In genomic region chr13:20193924-20194631, GRCh38 we compare ENCODE assay signal across 9 cellular contexts. TPM values are rescaled to one million over a fixed set of nuclear protein-coding genes. Genes with fewer than 3 reads are reported as not detected.
DNase-seq lines count a peak whose midpoint lies in the region; ATAC-seq and TF ChIP-seq lines count a peak whose summit lies in the region.
"Had no signal": no experiment of that assay in that cellular context is flagged by ENCODE, and none has a peak within 500 bp of the region (broad histone marks: within the 10 kb centered on the region; RNA-seq: fewer than 3 reads in every experiment).

No MANE protein-coding gene starts in this region.

- H4K20me1 ChIP-seq in GM23338 (replicated peaks; ENCODE audit: insufficient read depth), result peaks cover 18% of the 10 kb centered on the region

- no peaks in the 10 kb centered on the region for H3K9me2 ChIP-seq in GM23338 (ENCODE audit: insufficient read depth)

- no peak for TF ChIP-seq CTCF in GM23338 (conservative IDR thresholded peaks at IDR 0.05; ENCODE audit: low read depth in 2 of 2)

- H3F3A ChIP-seq in GM23338 (replicated peaks; ENCODE audit: low read depth), result peaks cover 11% of the 10 kb centered on the region; the same call in 1 of the 2 replicates

- no peaks in the 10 kb centered on the region for H3K36me3 Mint-ChIP-seq in CD4-positive, alpha-beta memory T cell
- H3K36me3 Mint-ChIP-seq in GM23338 (ENCODE audit: low read depth), result no peaks in the 10 kb centered on the region
- H3K36me3 Mint-ChIP-seq in activated naive CD8-positive, alpha-beta T cell treated with anti-CD3 and anti-CD28 coated beads for 36 hours, result no peaks in the 10 kb centered on the region
- H3K36me3 Mint-ChIP-seq in naive thymus-derived CD4-positive, alpha-beta T cell, result no peaks in the 10 kb centered on the region

- intact Hi-C loops in CD4-positive, alpha-beta memory T cell (cut with micrococcal nuclease), result no loop called here
- intact Hi-C loops in naive thymus-derived CD4-positive, alpha-beta T cell (cut with micrococcal nuclease), result loop anchor here (5.0 to 10.0 kb wide), 3 partner anchors 221 to 373 kb away; partner anchors contain the start of gene IFT88 (in 2 of the 2)

- H3K4me1 ChIP-seq in CD4-positive, alpha-beta memory T cell (ENCODE audit: insufficient read depth, low read length), result peaks cover 29% of the 10 kb centered on the region
- H3K4me1 ChIP-seq in GM23338 (ENCODE audit: insufficient read depth), result peaks cover 19% of the 10 kb centered on the region
- peaks cover 11 to 24% of the 10 kb centered on the region in 2 donors for H3K4me1 ChIP-seq in naive thymus-derived CD4-positive, alpha-beta T cell (ENCODE audit: control insufficient read depth in 2 of 2, insufficient read depth in 2 of 2, low read length in 2 of 2)

- CTCF ChIA-PET in CD4-positive, alpha-beta memory T cell (lab: Charles Lee; ENCODE audit: partially characterized antibody), result interaction anchor here (4.6 kb wide), 1 partner anchor 8 kb away, joined by 53 read pairs; no protein-coding TSS in a partner anchor
- CTCF ChIA-PET in naive thymus-derived CD4-positive, alpha-beta T cell (lab: Charles Lee), result no interaction called here

- POLR2A ChIA-PET in CD4-positive, alpha-beta memory T cell (lab: Charles Lee; ENCODE audit: partially characterized antibody), result no interaction called here
- POLR2A ChIA-PET in naive thymus-derived CD4-positive, alpha-beta T cell (lab: Charles Lee), result no interaction called here

- H3K9me3 ChIP-seq in CD4-positive, alpha-beta memory T cell (ENCODE audit: control insufficient read depth in 1 of 2, low read length in 2 of 2), result no peaks in the 10 kb centered on the region
- no peaks in the 10 kb centered on the region for H3K9me3 ChIP-seq in naive thymus-derived CD4-positive, alpha-beta T cell (ENCODE audit: control insufficient read depth in 2 of 3, low read length in 3 of 3)

- peaks cover 48% of the 10 kb centered on the region for H3K27me3 ChIP-seq in CD4-positive, alpha-beta memory T cell (ENCODE audit: insufficient read depth, low read length)
- H3K27me3 ChIP-seq in GM23338 (ENCODE audit: insufficient read depth), result peaks cover 90% of the 10 kb centered on the region
- H3K27me3 ChIP-seq in naive thymus-derived CD4-positive, alpha-beta T cell (ENCODE audit: control insufficient read depth in 2 of 2, insufficient read depth in 2 of 2, low read length in 2 of 2), result peaks cover 27 to 46% of the 10 kb centered on the region in 2 donors

- H2AFZ ChIP-seq in GM23338, result peak overlapping the region; percentile 95; the same call in 1 of the 2 replicates

- DNase-seq in CD4-positive, alpha-beta memory T cell, result peak in 2 of 5 donors; percentile 19 to 28
- peak; percentile 52 for DNase-seq in GM23338 (ENCODE audit: low spot score)
- DNase-seq in activated naive CD8-positive, alpha-beta T cell treated with anti-CD3 and anti-CD28 coated beads for 36 hours, result peak; percentile 10
- peak in 4 of 9 donors; percentile 25 to 37 (median 30) for DNase-seq in naive thymus-derived CD4-positive, alpha-beta T cell
- DNase-seq in HT-29 (ENCODE audit: low spot score), result no peak
- DNase-seq: NCI-H1930 had no signal

- H3K9me3 Mint-ChIP-seq in CD4-positive, alpha-beta memory T cell, result peaks cover 0 to 1% (median 0%) of the 10 kb centered on the region in 8 donors
- H3K9me3 Mint-ChIP-seq in GM23338, result no peaks in the 10 kb centered on the region
- H3K9me3 Mint-ChIP-seq in activated naive CD8-positive, alpha-beta T cell treated with anti-CD3 and anti-CD28 coated beads for 36 hours, result no peaks in the 10 kb centered on the region
- no peaks in the 10 kb centered on the region for H3K9me3 Mint-ChIP-seq in naive thymus-derived CD4-positive, alpha-beta T cell

- peak overlapping the region in 1 of 2 donors; percentile 26 for H3K4me3 ChIP-seq in CD4-positive, alpha-beta memory T cell (ENCODE audit: low read length in 2 of 2)
- peak overlapping the region; percentile 69 for H3K4me3 ChIP-seq in GM23338
- H3K4me3 ChIP-seq in naive thymus-derived CD4-positive, alpha-beta T cell (ENCODE audit: low read length), result peak overlapping the region; percentile 40

- peak overlapping the region; percentile 60 to 89 (median 76) for H3K4me3 Mint-ChIP-seq in CD4-positive, alpha-beta memory T cell
- peak overlapping the region; percentile 71 for H3K4me3 Mint-ChIP-seq in GM23338
- peak overlapping the region; percentile 69 for H3K4me3 Mint-ChIP-seq in activated naive CD8-positive, alpha-beta T cell treated with anti-CD3 and anti-CD28 coated beads for 36 hours
- H3K4me3 Mint-ChIP-seq in naive thymus-derived CD4-positive, alpha-beta T cell, result peak overlapping the region; percentile 70 to 86 (median 80)

- peaks cover 41 to 51% of the 10 kb centered on the region in 2 donors for H3K27me3 Mint-ChIP-seq in CD4-positive, alpha-beta memory T cell
- H3K27me3 Mint-ChIP-seq in GM23338 (ENCODE audit: insufficient read depth, low read depth, poor library complexity), result peaks cover 77% of the 10 kb centered on the region
- H3K27me3 Mint-ChIP-seq in activated naive CD8-positive, alpha-beta T cell treated with anti-CD3 and anti-CD28 coated beads for 36 hours, result peaks cover 68% of the 10 kb centered on the region
- H3K27me3 Mint-ChIP-seq in naive thymus-derived CD4-positive, alpha-beta T cell, result peaks cover 42 to 74% (median 52%) of the 10 kb centered on the region in 5 donors

- no peaks in the 10 kb centered on the region for H3K36me3 ChIP-seq in CD4-positive, alpha-beta memory T cell (ENCODE audit: insufficient read depth, low read length)
- H3K36me3 ChIP-seq in GM23338 (ENCODE audit: insufficient read depth), result no peaks in the 10 kb centered on the region; the same call in 1 of the 2 replicates
- no peaks in the 10 kb centered on the region for H3K36me3 ChIP-seq in naive thymus-derived CD4-positive, alpha-beta T cell (ENCODE audit: control insufficient read depth in 2 of 3, insufficient read depth in 3 of 3, low read length in 3 of 3)

- no peak overlapping the region for H3K27ac ChIP-seq in CD4-positive, alpha-beta memory T cell (ENCODE audit: low read depth, low read length)
- no peak overlapping the region for H3K27ac ChIP-seq in GM23338 (ENCODE audit: low read depth)
- H3K27ac ChIP-seq in naive thymus-derived CD4-positive, alpha-beta T cell (ENCODE audit: low read depth, low read length), result no peak overlapping the region

- no peaks in the 10 kb centered on the region for H3K79me2 ChIP-seq in GM23338 (replicated peaks; ENCODE audit: insufficient read depth)

- ATAC-seq in GM23338 (no peak; the same call in 1 of the 3 replicates), HG03159 (IDR thresholded peaks at IDR 0.05; ENCODE audit: unreplicated experiment) (no peak), GM21390 (IDR thresholded peaks at IDR 0.05; ENCODE audit: unreplicated experiment) (no peak), HG03520 (IDR thresholded peaks at IDR 0.05; ENCODE audit: unreplicated experiment) (no peak)
- peak; percentile 30 for ATAC-seq in naive thymus-derived CD4-positive, alpha-beta T cell

- H3K4me1 Mint-ChIP-seq in CD4-positive, alpha-beta memory T cell, result peaks cover 14 to 33% (median 16%) of the 10 kb centered on the region in 4 donors
- H3K4me1 Mint-ChIP-seq in GM23338, result peaks cover 18% of the 10 kb centered on the region
- H3K4me1 Mint-ChIP-seq in activated naive CD8-positive, alpha-beta T cell treated with anti-CD3 and anti-CD28 coated beads for 36 hours, result peaks cover 27% of the 10 kb centered on the region
- peaks cover 18 to 32% (median 21%) of the 10 kb centered on the region in 7 donors for H3K4me1 Mint-ChIP-seq in naive thymus-derived CD4-positive, alpha-beta T cell

- peak overlapping the region in 1 of 7 donors; percentile 57 for H3K27ac Mint-ChIP-seq in CD4-positive, alpha-beta memory T cell
- H3K27ac Mint-ChIP-seq in GM23338, result no peak overlapping the region
- no peak overlapping the region for H3K27ac Mint-ChIP-seq in activated naive CD8-positive, alpha-beta T cell treated with anti-CD3 and anti-CD28 coated beads for 36 hours
- H3K27ac Mint-ChIP-seq in naive thymus-derived CD4-positive, alpha-beta T cell, result peak overlapping the region in 1 of 9 donors; percentile 20

- H3K4me2 ChIP-seq in GM23338, result peak overlapping the region; percentile 96

TF ChIP-seq in GM23338, 12 proteins besides CTCF, POLR2A, EP300 and RAD21 (continues in another document):
- no peak for TF ChIP-seq NANOG (IDR thresholded peaks at IDR 0.05; ENCODE audit: borderline replicate concordance)

RNA-seq across cellular contexts. Expression of gene GJB2, which starts 1.3 kb away (rescaled TPM):
- not detected for total RNA-seq in CD4-positive, alpha-beta memory T cell
- polyA plus RNA-seq in CD4-positive, alpha-beta memory T cell, result not detected
- not detected in 2 replicates for total RNA-seq in GM23338 (2014; rRNA removed; shearing (Covaris generic))
- polyA plus RNA-seq in GM23338 (2016; fragmentation: Nextera tagmentation; extraction: Ambion mirVana), result not detected in 2 replicates
- total RNA-seq in activated naive CD8-positive, alpha-beta T cell treated with anti-CD3 and anti-CD28 coated beads for 36 hours, result 1 to 10 TPM; 1.8 to 2.1 TPM
- 1 to 10 TPM in 1 of 5 experiments, under 1 TPM in 2, not detected in 2; 0.13 to 3.6 (median 0.22) TPM for total RNA-seq in naive thymus-derived CD4-positive, alpha-beta T cell
- polyA plus RNA-seq in naive thymus-derived CD4-positive, alpha-beta T cell, result not detected
- total RNA-seq in HT-29 (2014; rRNA removed; shearing (Covaris generic)), result 41.9 and 50.1 TPM in 2 replicates

RNA-seq across cellular contexts. Expression of gene GJA3, which starts 33.2 kb away (rescaled TPM):
- total RNA-seq in CD4-positive, alpha-beta memory T cell, result under 1 TPM in 1 of 2 experiments, not detected in 1; 0.09 TPM
- not detected for polyA plus RNA-seq in CD4-positive, alpha-beta memory T cell
- total RNA-seq in GM23338 (2014; rRNA removed; shearing (Covaris generic)), result 0.17 and 1.2 TPM in 2 replicates
- polyA plus RNA-seq in GM23338 (2016; fragmentation: Nextera tagmentation; extraction: Ambion mirVana), result 0.19 and 0.23 TPM in 2 replicates
- total RNA-seq in activated naive CD8-positive, alpha-beta T cell treated with anti-CD3 and anti-CD28 coated beads for 36 hours, result 1 to 10 TPM; 1.0 TPM
- under 1 TPM in 3 of 5 experiments, not detected in 2; 0.05 to 0.17 (median 0.08) TPM for total RNA-seq in naive thymus-derived CD4-positive, alpha-beta T cell
- polyA plus RNA-seq in naive thymus-derived CD4-positive, alpha-beta T cell, result under 1 TPM in 1 of 2 donors, not detected in 1; 0.06 TPM
- 0.29 and 0.43 TPM in 2 replicates for total RNA-seq in HT-29 (2014; rRNA removed; shearing (Covaris generic))

RNA-seq across cellular contexts. Expression of gene GJB6, which starts 38.0 kb away (rescaled TPM):
- under 1 TPM in 1 of 2 experiments, not detected in 1; 0.69 TPM for total RNA-seq in CD4-positive, alpha-beta memory T cell
- polyA plus RNA-seq in CD4-positive, alpha-beta memory T cell, result not detected
- not detected in 2 replicates for total RNA-seq in GM23338 (2014; rRNA removed; shearing (Covaris generic))
- polyA plus RNA-seq in GM23338 (2016; fragmentation: Nextera tagmentation; extraction: Ambion mirVana), result not detected in 2 replicates
- 1 to 10 TPM; 7.7 to 8.7 TPM for total RNA-seq in activated naive CD8-positive, alpha-beta T cell treated with anti-CD3 and anti-CD28 coated beads for 36 hours
- 1 to 10 TPM in 3 of 5 experiments, under 1 TPM in 2; 0.22 to 2.4 (median 1.4) TPM for total RNA-seq in naive thymus-derived CD4-positive, alpha-beta T cell
- polyA plus RNA-seq in naive thymus-derived CD4-positive, alpha-beta T cell, result 1 to 10 TPM in 1 of 2 donors, under 1 TPM in 1; 0.20 to 1.1 TPM
- 0.99 and 1.9 TPM in 2 replicates for total RNA-seq in HT-29 (2014; rRNA removed; shearing (Covaris generic))
